Comparison of ENCODE assay signal across 23 cellular contexts in the genomic region with DNA sequence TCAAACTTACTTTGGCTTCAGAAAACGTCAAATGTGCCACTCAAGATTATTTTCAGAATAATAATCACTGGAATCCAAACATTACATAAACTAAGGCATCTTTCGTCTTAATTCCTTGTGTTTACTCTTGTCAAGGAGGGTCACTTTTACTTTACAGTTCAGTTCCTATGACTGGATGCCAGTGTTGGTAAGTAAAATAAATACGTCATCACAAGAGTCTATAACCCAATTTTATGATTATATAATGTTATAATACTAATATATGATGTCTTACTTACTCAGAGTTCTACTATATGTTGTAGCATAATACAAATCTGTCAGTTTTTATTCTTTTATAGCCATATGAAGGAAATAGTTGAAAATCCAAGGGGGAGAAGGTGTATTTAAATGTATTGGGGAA.
DNase-seq lines count a peak whose midpoint lies in the region; ATAC-seq, FAIRE-seq and TF ChIP-seq lines count a peak whose summit lies in the region.
"Had no signal": no experiment of that assay in that cellular context is flagged by ENCODE, and none has a peak within 500 bp of the region (broad histone marks: within the 10 kb centered on the region; RNA-seq: fewer than 3 reads in every experiment).

No MANE protein-coding gene starts in this region.

- TF ChIP-seq EP300 in K562 (IDR thresholded peaks at IDR 0.05; ENCODE audit: low read length) = no peak

- no peak overlapping the region for H3K4me3 ChIP-seq in right atrium auricular region
- no peak overlapping the region for H3K4me3 ChIP-seq in heart right ventricle
- no peak overlapping the region for H3K4me3 ChIP-seq in K562
- no peak overlapping the region for H3K4me3 ChIP-seq in body of pancreas
- H3K4me3 ChIP-seq: A549; BLaER1 treated with 17β-estradiol and CSF1 and Interleukin-3, amounts not matched to agents 10 nM and 100 nM had no signal

- no peaks in the 10 kb centered on the region for H4K20me1 ChIP-seq in K562 (replicated peaks; ENCODE audit: control insufficient read depth, insufficient read depth, low read length)
- H4K20me1 ChIP-seq: BLaER1 treated with 17β-estradiol and CSF1 and Interleukin-3, amounts not matched to agents 10 nM and 100 nM had no signal

- peak overlapping the region; percentile 32 to 62 for H3K27ac ChIP-seq in right atrium auricular region
- peak overlapping the region in 2 of 10 donors; percentile 14 to 47 for H3K27ac ChIP-seq in heart right ventricle
- H3K27ac ChIP-seq in K562 (ENCODE audit: extremely low read depth, low read depth, low read length) = no peak overlapping the region
- no peak overlapping the region for H3K27ac ChIP-seq in body of pancreas
- H3K27ac ChIP-seq: 22Rv1; A549; BLaER1 treated with 17β-estradiol and CSF1 and Interleukin-3, amounts not matched to agents 10 nM and 100 nM; C4-2B had no signal

- no peak overlapping the region for H3K4me3 Mint-ChIP-seq in effector memory CD8-positive, alpha-beta T cell
- H3K4me3 Mint-ChIP-seq: B cell; CD4-positive, alpha-beta T cell; CD8-positive, alpha-beta T cell had no signal

- H3K27me3 ChIP-seq in right atrium auricular region = no peaks in the 10 kb centered on the region
- H3K27me3 ChIP-seq in heart right ventricle = no peaks in the 10 kb centered on the region
- H3K27me3 ChIP-seq in K562 (ENCODE audit: control insufficient read depth in 2 of 2, insufficient read depth in 2 of 2, low read length in 2 of 2) = no peaks in the 10 kb centered on the region
- no peaks in the 10 kb centered on the region for H3K27me3 ChIP-seq in body of pancreas
- H3K27me3 ChIP-seq: BLaER1 treated with 17β-estradiol and CSF1 and Interleukin-3, amounts not matched to agents 10 nM and 100 nM had no signal

- TF ChIP-seq RAD21 in K562 (CRISPR knock-in tag; conservative IDR thresholded peaks at IDR 0.05 in 1 of 2, IDR thresholded peaks at IDR 0.05 in 1 of 2) = no peak

- TF ChIP-seq CTCF in right atrium auricular region (IDR thresholded peaks at IDR 0.05) (no peak), heart right ventricle (IDR thresholded peaks at IDR 0.05) (no peak), K562 (IDR thresholded peaks at IDR 0.05 in 2 of 3, conservative IDR thresholded peaks at IDR 0.05 in 1 of 3; ENCODE audit: insufficient read depth in 2 of 3, low read depth in 1 of 3, low read length in 3 of 3) (no peak), body of pancreas (IDR thresholded peaks at IDR 0.05) (no peak)

- FAIRE-seq in H54 (lab: Jason Lieb, UNC) (peak; percentile 11), K562 (lab: Jason Lieb, UNC) (no peak)
- FAIRE-seq: A549, D721Med, G401.6, GM12891, GM19239 had no signal

- H3K9me3 ChIP-seq in right atrium auricular region (no peaks in the 10 kb centered on the region), heart right ventricle (peaks cover 0 to 6% (median 0%) of the 10 kb centered on the region in 11 donors), K562 (replicated peaks; ENCODE audit: control insufficient read depth, insufficient read depth, low read depth, low read length) (no peaks in the 10 kb centered on the region), body of pancreas (no peaks in the 10 kb centered on the region)
- H3K9me3 ChIP-seq: A549, Caco-2 had no signal

- peaks cover 28 to 48% of the 10 kb centered on the region in 2 donors for H3K27me3 Mint-ChIP-seq in effector memory CD8-positive, alpha-beta T cell

- no peak overlapping the region for H2AFZ ChIP-seq in K562 (ENCODE audit: low read depth, low read length)

- no peaks in the 10 kb centered on the region for H3K4me1 ChIP-seq in right atrium auricular region
- H3K4me1 ChIP-seq in heart right ventricle = peaks cover 0 to 14% (median 0%) of the 10 kb centered on the region in 9 donors
- no peaks in the 10 kb centered on the region for H3K4me1 ChIP-seq in K562 (replicated peaks in 1 of 2; ENCODE audit: control insufficient read depth in 2 of 2, insufficient read depth in 2 of 2, low read length in 2 of 2)
- H3K4me1 ChIP-seq in body of pancreas = no peaks in the 10 kb centered on the region
- H3K4me1 ChIP-seq: A549, Caco-2 had no signal

- H3K27ac Mint-ChIP-seq in effector memory CD8-positive, alpha-beta T cell = no peak overlapping the region
- H3K27ac Mint-ChIP-seq: B cell; CD4-positive, alpha-beta T cell; CD8-positive, alpha-beta T cell had no signal

- POLR2A ChIA-PET in HEK293T (lab: Yijun Ruan, JAX) = no interaction called here
- POLR2A ChIA-PET in K562 (lab: Yijun Ruan, JAX) = no interaction called here

- no peaks in the 10 kb centered on the region for H3K4me1 Mint-ChIP-seq in effector memory CD8-positive, alpha-beta T cell (ENCODE audit: low read depth in 2 of 2)
- H3K4me1 Mint-ChIP-seq: B cell had no signal

- ATAC-seq in heart right ventricle (no peak), K562 (no peak), body of pancreas (no peak)
- ATAC-seq in effector memory CD8-positive, alpha-beta T cell (replicated peaks) = no peak
- ATAC-seq: A549; CD8-positive, alpha-beta T cell had no signal

- WGBS in heart right ventricle, 2 donors = 75% methylated on average over 3 of the region's 3 CpGs
- 9% methylated on average over 3 of the region's 3 CpGs for WGBS in K562 (ENCODE audit: insufficient coverage, low coverage, missing lambda C conversion rate)
- 54 to 62% methylated on average over 3 of the region's 3 CpGs for WGBS in body of pancreas, 2 donors

- H3K36me3 ChIP-seq in right atrium auricular region = no peaks in the 10 kb centered on the region
- no peaks in the 10 kb centered on the region for H3K36me3 ChIP-seq in heart right ventricle
- H3K36me3 ChIP-seq in K562 (ENCODE audit: control insufficient read depth, insufficient read depth, low read length) = no peaks in the 10 kb centered on the region
- H3K36me3 ChIP-seq in body of pancreas (replicated peaks in 1 of 2; ENCODE audit: insufficient read depth in 1 of 2, low read depth in 2 of 2) = no peaks in the 10 kb centered on the region
- H3K36me3 ChIP-seq: BLaER1 treated with 17β-estradiol and CSF1 and Interleukin-3, amounts not matched to agents 10 nM and 100 nM had no signal

- no peaks in the 10 kb centered on the region for H3K79me2 ChIP-seq in K562 (ENCODE audit: control insufficient read depth, insufficient read depth, low read length)

- no TSS peak for BruUV-seq in K562 (replicated peaks; lab: Mats Ljungman, UMichigan)

- no peaks in the 10 kb centered on the region for H3K9me1 ChIP-seq in K562 (ENCODE audit: control insufficient read depth, insufficient read depth, low read length)

- no peak overlapping the region for H3K9ac ChIP-seq in K562 (ENCODE audit: insufficient read depth in 1 of 2, low read depth in 2 of 2, low read length in 2 of 2)
- H3K9ac ChIP-seq: BLaER1 treated with 17β-estradiol and CSF1 and Interleukin-3, amounts not matched to agents 10 nM and 100 nM had no signal

- TF ChIP-seq POLR2A in H54 (IDR thresholded peaks at IDR 0.05; ENCODE audit: low read depth, low read length) (no peak), K562 (conservative IDR thresholded peaks at IDR 0.05) (no peak), body of pancreas (IDR thresholded peaks at IDR 0.05) (no peak)

- in situ Hi-C loops in K562 (cut with MboI) = no loop called here

- CTCF ChIA-PET in HEK293T (lab: Yijun Ruan, JAX) (no interaction called here), K562 (lab: Yijun Ruan, JAX; ENCODE audit: low intra/inter-chr PET ratio) (no interaction called here)

- H3K4me2 ChIP-seq in K562 (ENCODE audit: insufficient read depth, low read length) = no peak overlapping the region
- H3K4me2 ChIP-seq: A549 had no signal

- DNase-seq in right atrium auricular region (ENCODE audit: low spot score) (no peak), heart right ventricle (no peak), H54 (ENCODE audit: insufficient read length, low spot score) (no peak), HEK293T (ENCODE audit: extremely low spot score) (no peak), K562 (ENCODE audit: extremely low read depth in 1 of 4, low spot score in 3 of 4) (no peak), body of pancreas (no peak)
- DNase-seq in effector memory CD8-positive, alpha-beta T cell = no peak
- DNase-seq: AML-193; Caco-2; Calu3; CD4-positive, alpha-beta T cell; CD8-positive, alpha-beta T cell; DMS79 treated with DMSO at 0.1 percent for 48 hours; GF-D8 had no signal

- intact Hi-C loops in heart right ventricle (cut with DNase I) (loop anchor here in 1 of 10 donors (10.0 kb wide), 1 partner anchor 102 kb away; no protein-coding TSS in a partner anchor), K562 (cut with micrococcal nuclease) (no loop called here), body of pancreas (cut with DNase I) (no loop called here)

- H3K9me3 Mint-ChIP-seq in effector memory CD8-positive, alpha-beta T cell = no peaks in the 10 kb centered on the region
- H3K9me3 Mint-ChIP-seq: CD4-positive, alpha-beta T cell; CD8-positive, alpha-beta T cell had no signal

- H3K36me3 Mint-ChIP-seq in effector memory CD8-positive, alpha-beta T cell (ENCODE audit: insufficient read depth) = no peaks in the 10 kb centered on the region
- H3K36me3 Mint-ChIP-seq: CD8-positive, alpha-beta T cell had no signal

TF ChIP-seq in HEK293T, 16 proteins besides CTCF, POLR2A, EP300 and RAD21 (continues in another document):
- TF ChIP-seq SUZ12 (IDR thresholded peaks at IDR 0.05) (no peak), ELF4 (IDR thresholded peaks at IDR 0.05) (no peak), CTBP1 (IDR thresholded peaks at IDR 0.05; ENCODE audit: borderline replicate concordance) (no peak), FOXA1 (IDR thresholded peaks at IDR 0.05) (no peak)
- TF ChIP-seq, protein P1, sequence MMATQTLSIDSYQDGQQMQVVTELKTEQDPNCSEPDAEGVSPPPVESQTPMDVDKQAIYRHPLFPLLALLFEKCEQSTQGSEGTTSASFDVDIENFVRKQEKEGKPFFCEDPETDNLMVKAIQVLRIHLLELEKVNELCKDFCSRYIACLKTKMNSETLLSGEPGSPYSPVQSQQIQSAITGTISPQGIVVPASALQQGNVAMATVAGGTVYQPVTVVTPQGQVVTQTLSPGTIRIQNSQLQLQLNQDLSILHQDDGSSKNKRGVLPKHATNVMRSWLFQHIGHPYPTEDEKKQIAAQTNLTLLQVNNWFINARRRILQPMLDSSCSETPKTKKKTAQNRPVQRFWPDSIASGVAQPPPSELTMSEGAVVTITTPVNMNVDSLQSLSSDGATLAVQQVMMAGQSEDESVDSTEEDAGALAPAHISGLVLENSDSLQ (IDR thresholded peaks at IDR 0.05) = peak; percentile 7; the same call in 1 of the 2 replicates

TF ChIP-seq in K562, 482 proteins besides CTCF, POLR2A, EP300 and RAD21:
- no peak for TF ChIP-seq ASH1L (IDR thresholded peaks at IDR 0.05; ENCODE audit: borderline replicate concordance, low read depth, partially characterized antibody)
- TF ChIP-seq ATF1 (CRISPR knock-in tag; IDR thresholded peaks at IDR 0.05) = no peak
- 0 out of 2 replicates have a peak, but pooled peaks have one; percentile 12 for TF ChIP-seq ATF1 (tag; IDR thresholded peaks at IDR 0.05)
- TF ChIP-seq ZNF764 (CRISPR knock-in tag; IDR thresholded peaks at IDR 0.05; ENCODE audit: low read depth) = no peak
- no peak for TF ChIP-seq HDAC1 (IDR thresholded peaks at IDR 0.05)
- no peak for TF ChIP-seq ZNF57 (CRISPR knock-in tag; IDR thresholded peaks at IDR 0.05)
TF ChIP-seq in K562: peak in this region for 1.

Comparison
In these comparisons a context has a peak if more than half of its experiments do, and no peak if none do; other contexts are left out.
1. H3K27ac ChIP-seq: peak in right atrium auricular region (2 of 2); none in K562 (single experiment) and body of pancreas (0 of 4).